Comparison of ENCODE assay signal across 34 cellular contexts in genomic region chrX:71158603-71159002, GRCh38. TPM values are rescaled to one million over a fixed set of nuclear protein-coding genes. Genes with fewer than 3 reads are reported as not detected.
"Had no signal": no experiment of that assay in that cellular context is flagged by ENCODE, and none has a peak within 500 bp of the region (broad histone marks: within the 10 kb centered on the region; RNA-seq: fewer than 3 reads in every experiment).

No MANE protein-coding gene starts in this region.

- H3K27ac ChIP-seq: adrenal gland, ascending aorta, VCaP had no signal

- H3K27ac Mint-ChIP-seq: activated B cell treated with CpG ODN at 0.5 μM for 24 hours; activated CD4-positive, alpha-beta memory T cell treated with anti-CD3 and anti-CD28 coated beads, Interleukin-2, amount 10 ng/mL, durations not matched to agents 7 days and 5 days; activated CD8-positive, alpha-beta memory T cell treated with anti-CD3 and anti-CD28 coated beads, Interleukin-2, amount 10 ng/mL, durations not matched to agents 7 days and 5 days; activated CD8-positive, alpha-beta T cell treated with anti-CD3 and anti-CD28 coated beads, Interleukin-2, amount 10 ng/mL, durations not matched to agents 7 days and 5 days; activated naive CD4-positive, alpha-beta T cell treated with anti-CD3 and anti-CD28 coated beads for 36 hours; activated naive CD4-positive, alpha-beta T cell treated with anti-CD3 and anti-CD28 coated beads, Interleukin-2, amount 50 U/mL, for 72 hours; activated naive CD8-positive, alpha-beta T cell treated with anti-CD3 and anti-CD28 coated beads for 36 hours; activated T-cell treated with anti-CD3 and anti-CD28 coated beads, Interleukin-2, amount 50 U/mL, for 72 hours; activated T-helper 1 cell treated with anti-CD3 and anti-CD28 coated beads, Interleukin-12 subunit alpha, Interleukin-12 subunit beta, Interleukin-2, Interleukin-4 antibody, amounts not matched to agents 30 ng/mL and 10 ng/mL and 1 ng/mL, durations not matched to agents 14 hours and 24 hours and 36 hours; activated T-helper 17 cell treated with anti-CD3 and anti-CD28 coated beads, Interleukin-2, amount 50 U/mL, for 72 hours; T-helper 1 cell treated with Interleukin-12 subunit alpha and Interleukin-12 subunit beta and Interleukin-4 antibody, amounts not matched to agents 30 μg/mL and 1 μg/mL, for 36 hours; T-helper 2 cell treated with Interferon-gamma antibody and Interleukin-4, amounts not matched to agents 5 μg/mL and 100 μg/mL, for 36 hours had no signal

- H3K27me3 Mint-ChIP-seq: activated B cell treated with CpG ODN at 0.5 μM for 24 hours; activated CD4-positive, alpha-beta memory T cell treated with anti-CD3 and anti-CD28 coated beads, Interleukin-2, amount 10 ng/mL, durations not matched to agents 7 days and 5 days; activated CD4-positive, alpha-beta T cell treated with anti-CD3 and anti-CD28 coated beads, Interleukin-2, amount 10 ng/mL, durations not matched to agents 7 days and 5 days; activated CD8-positive, alpha-beta memory T cell treated with anti-CD3 and anti-CD28 coated beads, Interleukin-2, amount 10 ng/mL, durations not matched to agents 7 days and 5 days; activated naive CD8-positive, alpha-beta T cell treated with anti-CD3 and anti-CD28 coated beads for 36 hours; activated T-helper 17 cell treated with anti-CD3 and anti-CD28 coated beads, Interleukin-2, amount 50 U/mL, for 72 hours had no signal

- DNase-seq: activated B cell treated with CpG ODN at 0.5 μM for 24 hours; activated CD4-positive, alpha-beta memory T cell treated with anti-CD3 and anti-CD28 coated beads, Interleukin-2, amount 10 ng/mL, durations not matched to agents 7 days and 5 days; activated CD4-positive, alpha-beta T cell treated with anti-CD3 and anti-CD28 coated beads for 48 hours; activated CD4-positive, alpha-beta T cell treated with anti-CD3 and anti-CD28 coated beads, Interleukin-2, amount 10 ng/mL, durations not matched to agents 7 days and 5 days; activated CD4-positive, alpha-beta T cell treated with anti-CD3 and anti-CD28 coated beads, Interleukin-2, amount 50 U/mL, for 48 hours; activated CD4-positive, CD25-positive, alpha-beta regulatory T cell treated with anti-CD3 and anti-CD28 coated beads, Interleukin-2, amount 50 U/mL, for 72 hours; activated CD8-positive, alpha-beta memory T cell treated with anti-CD3 and anti-CD28 coated beads for 24 hours; activated CD8-positive, alpha-beta memory T cell treated with anti-CD3 and anti-CD28 coated beads, Interleukin-2, amount 10 ng/mL, durations not matched to agents 7 days and 5 days; activated CD8-positive, alpha-beta memory T cell treated with anti-CD3 and anti-CD28 coated beads, Interleukin-2, amount 50 U/mL, for 48 hours; activated CD8-positive, alpha-beta T cell treated with anti-CD3 and anti-CD28 coated beads, Interleukin-2, amount 10 ng/mL, durations not matched to agents 7 days and 5 days; activated effector memory CD4-positive, alpha-beta T cell treated with anti-CD3 and anti-CD28 coated beads, Interleukin-2, amount 50 U/mL, for 16 hours; activated gamma-delta T cell treated with Interleukin-2 at 50 U/mL for 16 hours; activated naive CD4-positive, alpha-beta T cell; activated naive CD4-positive, alpha-beta T cell treated with anti-CD3 and anti-CD28 coated beads for 36 hours; activated naive CD8-positive, alpha-beta T cell treated with anti-CD3 and anti-CD28 coated beads for 36 hours; activated T-cell treated with anti-CD3 and anti-CD28 coated beads, Interleukin-2, amount 50 U/mL, for 4 hours; activated T-cell treated with anti-CD3 and anti-CD28 coated beads, Interleukin-2, amount 50 U/mL, for 72 hours; adrenal gland; amniotic stem cell; central memory CD4-positive, alpha-beta T cell; cerebellar nuclear complex; SW 1271; T-helper 1 cell; T-helper 9 cell had no signal

- H3K4me1 ChIP-seq: adrenal gland, ascending aorta had no signal

- H3K4me3 Mint-ChIP-seq: activated B cell treated with CpG ODN at 0.5 μM for 24 hours; activated CD4-positive, alpha-beta memory T cell treated with anti-CD3 and anti-CD28 coated beads, Interleukin-2, amount 10 ng/mL, durations not matched to agents 7 days and 5 days; activated CD4-positive, alpha-beta T cell treated with anti-CD3 and anti-CD28 coated beads, Interleukin-2, amount 10 ng/mL, durations not matched to agents 7 days and 5 days; activated CD8-positive, alpha-beta memory T cell treated with anti-CD3 and anti-CD28 coated beads, Interleukin-2, amount 10 ng/mL, durations not matched to agents 7 days and 5 days; activated CD8-positive, alpha-beta T cell treated with anti-CD3 and anti-CD28 coated beads, Interleukin-2, amount 10 ng/mL, durations not matched to agents 7 days and 5 days; activated naive CD4-positive, alpha-beta T cell treated with anti-CD3 and anti-CD28 coated beads for 36 hours; activated naive CD8-positive, alpha-beta T cell treated with anti-CD3 and anti-CD28 coated beads for 36 hours; activated T-cell treated with anti-CD3 and anti-CD28 coated beads, Interleukin-2, amount 50 U/mL, for 4 hours; activated T-cell treated with anti-CD3 and anti-CD28 coated beads, Interleukin-2, amount 50 U/mL, for 72 hours; activated T-helper 1 cell treated with anti-CD3 and anti-CD28 coated beads, Interleukin-12 subunit alpha, Interleukin-12 subunit beta, Interleukin-2, Interleukin-4 antibody, amounts not matched to agents 30 ng/mL and 10 ng/mL and 1 ng/mL, durations not matched to agents 14 hours and 24 hours and 36 hours; activated T-helper 17 cell treated with anti-CD3 and anti-CD28 coated beads, Interleukin-2, amount 50 U/mL, for 72 hours; brain; T-helper 1 cell treated with Interleukin-12 subunit alpha and Interleukin-12 subunit beta and Interleukin-4 antibody, amounts not matched to agents 30 μg/mL and 1 μg/mL, for 36 hours; T-helper 2 cell treated with Interferon-gamma antibody and Interleukin-4, amounts not matched to agents 5 μg/mL and 100 μg/mL, for 36 hours had no signal

- H3K36me3 Mint-ChIP-seq: activated CD8-positive, alpha-beta memory T cell treated with anti-CD3 and anti-CD28 coated beads, Interleukin-2, amount 10 ng/mL, durations not matched to agents 7 days and 5 days; activated naive CD4-positive, alpha-beta T cell treated with anti-CD3 and anti-CD28 coated beads, Interleukin-2, amount 50 U/mL, for 72 hours had no signal

- H3K4me3 ChIP-seq: adrenal gland, ascending aorta had no signal

- H3K27me3 ChIP-seq: ascending aorta had no signal

- H3K36me3 ChIP-seq: adrenal gland, ascending aorta had no signal

- ATAC-seq: activated CD8-positive, alpha-beta memory T cell treated with anti-CD3 and anti-CD28 coated beads, Interleukin-2, amount 10 ng/mL, durations not matched to agents 7 days and 5 days; activated CD8-positive, alpha-beta T cell treated with anti-CD3 and anti-CD28 coated beads, Interleukin-2, amount 10 ng/mL, durations not matched to agents 7 days and 5 days; activated T-cell treated with anti-CD3 and anti-CD28 coated beads, Interleukin-2, amount 50 U/mL, for 4 hours; activated T-cell treated with anti-CD3 and anti-CD28 coated beads, Interleukin-2, amount 50 U/mL, for 72 hours; activated T-helper 17 cell treated with anti-CD3 and anti-CD28 coated beads, Interleukin-2, amount 50 U/mL, for 72 hours had no signal

- H3K9me3 Mint-ChIP-seq: activated B cell treated with CpG ODN at 0.5 μM for 24 hours; activated CD4-positive, alpha-beta memory T cell treated with anti-CD3 and anti-CD28 coated beads, Interleukin-2, amount 10 ng/mL, durations not matched to agents 7 days and 5 days; activated CD4-positive, alpha-beta T cell treated with anti-CD3 and anti-CD28 coated beads, Interleukin-2, amount 10 ng/mL, durations not matched to agents 7 days and 5 days; activated naive CD4-positive, alpha-beta T cell treated with anti-CD3 and anti-CD28 coated beads for 36 hours; activated naive CD4-positive, alpha-beta T cell treated with anti-CD3 and anti-CD28 coated beads, Interleukin-2, amount 50 U/mL, for 72 hours; activated naive CD8-positive, alpha-beta T cell treated with anti-CD3 and anti-CD28 coated beads for 36 hours; activated T-cell treated with anti-CD3 and anti-CD28 coated beads, Interleukin-2, amount 50 U/mL, for 4 hours; activated T-cell treated with anti-CD3 and anti-CD28 coated beads, Interleukin-2, amount 50 U/mL, for 72 hours; activated T-helper 1 cell treated with anti-CD3 and anti-CD28 coated beads, Interleukin-12 subunit alpha, Interleukin-12 subunit beta, Interleukin-2, Interleukin-4 antibody, amounts not matched to agents 30 ng/mL and 10 ng/mL and 1 ng/mL, durations not matched to agents 14 hours and 24 hours and 36 hours; activated T-helper 17 cell treated with anti-CD3 and anti-CD28 coated beads, Interleukin-2, amount 50 U/mL, for 72 hours; brain; T-helper 1 cell treated with Interleukin-12 subunit alpha and Interleukin-12 subunit beta and Interleukin-4 antibody, amounts not matched to agents 30 μg/mL and 1 μg/mL, for 36 hours; T-helper 2 cell treated with Interferon-gamma antibody and Interleukin-4, amounts not matched to agents 5 μg/mL and 100 μg/mL, for 36 hours had no signal

- H3K9me3 ChIP-seq: adrenal gland, ascending aorta had no signal

RNA-seq across cellular contexts. Expression of gene IL2RG, which starts 47.2 kb away (rescaled TPM):
- total RNA-seq: chondrocyte had no signal

RNA-seq across cellular contexts. Expression of gene CXorf65, which starts 52.1 kb away (rescaled TPM):
- total RNA-seq: adrenal gland, ascending aorta, cardiac septum, chondrocyte had no signal
